ENCODE assay signal across 1 cellular context in the genomic region with DNA sequence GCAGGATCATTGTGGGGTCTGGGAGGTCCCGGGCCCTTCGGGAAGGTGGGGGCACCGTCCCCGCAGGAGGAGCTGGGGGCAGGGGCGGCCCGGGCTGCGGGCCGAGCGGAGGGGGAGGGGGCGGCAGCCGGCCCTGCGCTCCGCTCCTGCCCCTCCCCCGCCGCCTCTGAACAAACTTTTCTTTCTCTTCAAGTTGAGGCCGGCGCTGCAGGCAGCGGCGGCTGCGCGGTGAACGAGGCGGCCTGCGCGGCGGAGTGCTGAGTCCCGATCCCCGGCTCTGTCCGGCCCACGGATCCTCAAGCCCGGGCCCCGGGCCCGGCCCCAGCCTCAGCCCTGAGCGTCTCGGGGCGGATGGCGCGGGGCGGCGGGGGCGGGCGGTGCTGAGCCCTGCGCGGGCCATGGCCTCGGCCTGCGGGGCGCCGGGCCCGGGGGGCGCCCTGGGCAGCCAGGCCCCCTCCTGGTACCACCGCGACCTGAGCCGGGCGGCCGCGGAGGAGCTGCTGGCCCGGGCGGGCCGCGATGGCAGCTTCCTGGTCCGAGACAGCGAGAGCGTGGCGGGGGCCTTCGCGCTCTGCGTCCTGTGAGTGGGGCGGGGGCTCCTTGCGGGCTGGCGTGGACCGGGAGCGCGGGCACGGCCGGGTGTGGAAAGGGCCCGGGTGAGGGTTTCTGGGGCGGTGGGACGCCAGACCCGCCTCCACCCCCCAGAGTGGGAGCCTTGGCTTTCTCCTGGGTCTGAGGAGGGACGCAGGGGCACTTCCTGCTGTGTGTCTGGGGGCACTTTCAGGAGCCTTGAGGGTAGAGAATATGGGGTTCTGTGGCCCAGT.
TF ChIP-seq lines count a peak whose summit lies in the region.

A gene with protein sequence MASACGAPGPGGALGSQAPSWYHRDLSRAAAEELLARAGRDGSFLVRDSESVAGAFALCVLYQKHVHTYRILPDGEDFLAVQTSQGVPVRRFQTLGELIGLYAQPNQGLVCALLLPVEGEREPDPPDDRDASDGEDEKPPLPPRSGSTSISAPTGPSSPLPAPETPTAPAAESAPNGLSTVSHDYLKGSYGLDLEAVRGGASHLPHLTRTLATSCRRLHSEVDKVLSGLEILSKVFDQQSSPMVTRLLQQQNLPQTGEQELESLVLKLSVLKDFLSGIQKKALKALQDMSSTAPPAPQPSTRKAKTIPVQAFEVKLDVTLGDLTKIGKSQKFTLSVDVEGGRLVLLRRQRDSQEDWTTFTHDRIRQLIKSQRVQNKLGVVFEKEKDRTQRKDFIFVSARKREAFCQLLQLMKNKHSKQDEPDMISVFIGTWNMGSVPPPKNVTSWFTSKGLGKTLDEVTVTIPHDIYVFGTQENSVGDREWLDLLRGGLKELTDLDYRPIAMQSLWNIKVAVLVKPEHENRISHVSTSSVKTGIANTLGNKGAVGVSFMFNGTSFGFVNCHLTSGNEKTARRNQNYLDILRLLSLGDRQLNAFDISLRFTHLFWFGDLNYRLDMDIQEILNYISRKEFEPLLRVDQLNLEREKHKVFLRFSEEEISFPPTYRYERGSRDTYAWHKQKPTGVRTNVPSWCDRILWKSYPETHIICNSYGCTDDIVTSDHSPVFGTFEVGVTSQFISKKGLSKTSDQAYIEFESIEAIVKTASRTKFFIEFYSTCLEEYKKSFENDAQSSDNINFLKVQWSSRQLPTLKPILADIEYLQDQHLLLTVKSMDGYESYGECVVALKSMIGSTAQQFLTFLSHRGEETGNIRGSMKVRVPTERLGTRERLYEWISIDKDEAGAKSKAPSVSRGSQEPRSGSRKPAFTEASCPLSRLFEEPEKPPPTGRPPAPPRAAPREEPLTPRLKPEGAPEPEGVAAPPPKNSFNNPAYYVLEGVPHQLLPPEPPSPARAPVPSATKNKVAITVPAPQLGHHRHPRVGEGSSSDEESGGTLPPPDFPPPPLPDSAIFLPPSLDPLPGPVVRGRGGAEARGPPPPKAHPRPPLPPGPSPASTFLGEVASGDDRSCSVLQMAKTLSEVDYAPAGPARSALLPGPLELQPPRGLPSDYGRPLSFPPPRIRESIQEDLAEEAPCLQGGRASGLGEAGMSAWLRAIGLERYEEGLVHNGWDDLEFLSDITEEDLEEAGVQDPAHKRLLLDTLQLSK (plus strand): TSS at position 181 of the 824 bp plus-strand sequence. CDS start 218 bp downstream, at position 399.

TF ChIP-seq in K562, 482 proteins besides CTCF, POLR2A, EP300 and RAD21 (continued from another document):
- TF ChIP-seq UBTF (IDR thresholded peaks at IDR 0.05; ENCODE audit: borderline replicate concordance in 1 of 2, low read depth in 2 of 2, low read length in 2 of 2): peak; percentile 64 to 80; a peak in 3 of 4 replicates
- peak; percentile 64 for TF ChIP-seq RBFOX2 (IDR thresholded peaks at IDR 0.05; ENCODE audit: low read depth, low read length)
- 0 out of 2 replicates have a peak, but pooled peaks have one; percentile 9 for TF ChIP-seq PHF8 (IDR thresholded peaks at IDR 0.05; ENCODE audit: borderline replicate concordance, low read length)
- peak; percentile 14 for TF ChIP-seq FIP1L1 (IDR thresholded peaks at IDR 0.05; ENCODE audit: low read depth, low read length, poor library complexity, severe bottlenecking)
- no peak for TF ChIP-seq RAD51 (IDR thresholded peaks at IDR 0.05; ENCODE audit: borderline replicate concordance, low read depth)
- TF ChIP-seq, protein P1, sequence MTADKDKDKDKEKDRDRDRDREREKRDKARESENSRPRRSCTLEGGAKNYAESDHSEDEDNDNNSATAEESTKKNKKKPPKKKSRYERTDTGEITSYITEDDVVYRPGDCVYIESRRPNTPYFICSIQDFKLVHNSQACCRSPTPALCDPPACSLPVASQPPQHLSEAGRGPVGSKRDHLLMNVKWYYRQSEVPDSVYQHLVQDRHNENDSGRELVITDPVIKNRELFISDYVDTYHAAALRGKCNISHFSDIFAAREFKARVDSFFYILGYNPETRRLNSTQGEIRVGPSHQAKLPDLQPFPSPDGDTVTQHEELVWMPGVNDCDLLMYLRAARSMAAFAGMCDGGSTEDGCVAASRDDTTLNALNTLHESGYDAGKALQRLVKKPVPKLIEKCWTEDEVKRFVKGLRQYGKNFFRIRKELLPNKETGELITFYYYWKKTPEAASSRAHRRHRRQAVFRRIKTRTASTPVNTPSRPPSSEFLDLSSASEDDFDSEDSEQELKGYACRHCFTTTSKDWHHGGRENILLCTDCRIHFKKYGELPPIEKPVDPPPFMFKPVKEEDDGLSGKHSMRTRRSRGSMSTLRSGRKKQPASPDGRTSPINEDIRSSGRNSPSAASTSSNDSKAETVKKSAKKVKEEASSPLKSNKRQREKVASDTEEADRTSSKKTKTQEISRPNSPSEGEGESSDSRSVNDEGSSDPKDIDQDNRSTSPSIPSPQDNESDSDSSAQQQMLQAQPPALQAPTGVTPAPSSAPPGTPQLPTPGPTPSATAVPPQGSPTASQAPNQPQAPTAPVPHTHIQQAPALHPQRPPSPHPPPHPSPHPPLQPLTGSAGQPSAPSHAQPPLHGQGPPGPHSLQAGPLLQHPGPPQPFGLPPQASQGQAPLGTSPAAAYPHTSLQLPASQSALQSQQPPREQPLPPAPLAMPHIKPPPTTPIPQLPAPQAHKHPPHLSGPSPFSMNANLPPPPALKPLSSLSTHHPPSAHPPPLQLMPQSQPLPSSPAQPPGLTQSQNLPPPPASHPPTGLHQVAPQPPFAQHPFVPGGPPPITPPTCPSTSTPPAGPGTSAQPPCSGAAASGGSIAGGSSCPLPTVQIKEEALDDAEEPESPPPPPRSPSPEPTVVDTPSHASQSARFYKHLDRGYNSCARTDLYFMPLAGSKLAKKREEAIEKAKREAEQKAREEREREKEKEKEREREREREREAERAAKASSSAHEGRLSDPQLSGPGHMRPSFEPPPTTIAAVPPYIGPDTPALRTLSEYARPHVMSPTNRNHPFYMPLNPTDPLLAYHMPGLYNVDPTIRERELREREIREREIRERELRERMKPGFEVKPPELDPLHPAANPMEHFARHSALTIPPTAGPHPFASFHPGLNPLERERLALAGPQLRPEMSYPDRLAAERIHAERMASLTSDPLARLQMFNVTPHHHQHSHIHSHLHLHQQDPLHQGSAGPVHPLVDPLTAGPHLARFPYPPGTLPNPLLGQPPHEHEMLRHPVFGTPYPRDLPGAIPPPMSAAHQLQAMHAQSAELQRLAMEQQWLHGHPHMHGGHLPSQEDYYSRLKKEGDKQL (CRISPR knock-in tag; IDR thresholded peaks at IDR 0.05; ENCODE audit: borderline replicate concordance): peak; percentile 24; the same call in 1 of the 2 replicates
- TF ChIP-seq NONO (IDR thresholded peaks at IDR 0.05; ENCODE audit: low read depth in 2 of 2, low read length in 1 of 2): 0 out of 4 replicates have a peak, but pooled peaks of 1 of the 2 experiments have one; percentile 29
- TF ChIP-seq GABPB1 (CRISPR knock-in tag; IDR thresholded peaks at IDR 0.05): peak; percentile 26; the same call in 1 of the 2 replicates
- peak in 1 of 2 experiments; percentile 49; a peak in 2 of 4 replicates for TF ChIP-seq NRF1 (conservative IDR thresholded peaks at IDR 0.05 in 1 of 2, IDR thresholded peaks at IDR 0.05 in 1 of 2)
- no peak for TF ChIP-seq LEF1 (IDR thresholded peaks at IDR 0.05)
- TF ChIP-seq TBP (optimal IDR thresholded peaks at IDR 0.05; ENCODE audit: low read depth, low read length): peak; percentile 12
- no peak for TF ChIP-seq CTBP1 (IDR thresholded peaks at IDR 0.05; ENCODE audit: borderline replicate concordance)
- peak in 1 of 3 experiments; percentile 11 for TF ChIP-seq YY1 (IDR thresholded peaks at IDR 0.05; ENCODE audit: borderline replicate concordance in 1 of 3, control insufficient read depth in 1 of 3, extremely low read depth in 1 of 3, insufficient read depth in 3 of 3, insufficient read length in 1 of 3, insufficient replicate concordance in 2 of 3, low read depth in 1 of 3, low read length in 2 of 3)
TF ChIP-seq in K562: peak in this region for 17.
